1 cellular context compared by ENCODE assay signal in the genomic region with DNA sequence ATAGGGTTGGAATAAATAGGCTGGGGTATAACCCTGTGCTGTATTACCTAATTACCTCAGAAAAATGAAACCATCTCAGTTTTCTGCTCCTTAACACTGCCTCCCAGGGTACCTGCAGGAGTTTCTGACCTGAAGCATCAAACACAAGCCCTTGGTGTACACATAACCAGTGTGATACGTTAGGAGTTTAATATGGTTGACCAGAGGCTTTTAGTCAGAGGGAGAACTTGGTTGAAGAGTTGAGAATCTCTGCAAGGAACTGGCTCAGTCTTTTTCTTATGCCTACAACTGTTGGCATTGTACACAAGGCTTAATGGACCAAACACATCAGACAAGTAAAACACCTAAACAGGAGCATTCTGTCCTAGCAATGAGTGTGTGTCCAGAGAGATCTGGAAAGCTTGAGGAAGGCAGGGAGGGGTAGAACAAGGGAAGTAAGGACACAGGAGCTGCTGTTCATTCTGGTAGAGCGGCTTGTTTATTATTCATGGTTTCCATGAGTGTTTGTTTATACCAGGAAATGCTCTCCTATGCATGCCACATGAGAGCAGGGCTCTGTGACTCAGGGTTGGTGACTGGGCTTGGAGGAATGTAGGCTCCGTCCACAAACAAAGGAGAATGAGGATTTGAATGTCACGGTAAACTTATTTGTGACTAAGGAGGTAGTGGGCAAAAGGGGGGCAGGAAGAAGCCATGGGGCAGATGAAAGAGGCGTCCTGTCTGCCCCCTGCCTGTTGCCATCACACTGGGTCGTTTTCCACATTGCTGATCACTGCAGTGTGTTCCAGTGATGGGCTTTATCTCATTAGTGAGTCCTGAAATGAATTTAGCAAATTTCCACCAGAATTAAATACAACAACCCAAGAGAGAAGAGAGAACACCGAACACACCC.
TF ChIP-seq lines count a peak whose summit lies in the region.

No MANE protein-coding gene starts in this region.

TF ChIP-seq in HepG2, 621 proteins besides CTCF, POLR2A, EP300 and RAD21 (continued from another document):
- TF ChIP-seq, protein P1, sequence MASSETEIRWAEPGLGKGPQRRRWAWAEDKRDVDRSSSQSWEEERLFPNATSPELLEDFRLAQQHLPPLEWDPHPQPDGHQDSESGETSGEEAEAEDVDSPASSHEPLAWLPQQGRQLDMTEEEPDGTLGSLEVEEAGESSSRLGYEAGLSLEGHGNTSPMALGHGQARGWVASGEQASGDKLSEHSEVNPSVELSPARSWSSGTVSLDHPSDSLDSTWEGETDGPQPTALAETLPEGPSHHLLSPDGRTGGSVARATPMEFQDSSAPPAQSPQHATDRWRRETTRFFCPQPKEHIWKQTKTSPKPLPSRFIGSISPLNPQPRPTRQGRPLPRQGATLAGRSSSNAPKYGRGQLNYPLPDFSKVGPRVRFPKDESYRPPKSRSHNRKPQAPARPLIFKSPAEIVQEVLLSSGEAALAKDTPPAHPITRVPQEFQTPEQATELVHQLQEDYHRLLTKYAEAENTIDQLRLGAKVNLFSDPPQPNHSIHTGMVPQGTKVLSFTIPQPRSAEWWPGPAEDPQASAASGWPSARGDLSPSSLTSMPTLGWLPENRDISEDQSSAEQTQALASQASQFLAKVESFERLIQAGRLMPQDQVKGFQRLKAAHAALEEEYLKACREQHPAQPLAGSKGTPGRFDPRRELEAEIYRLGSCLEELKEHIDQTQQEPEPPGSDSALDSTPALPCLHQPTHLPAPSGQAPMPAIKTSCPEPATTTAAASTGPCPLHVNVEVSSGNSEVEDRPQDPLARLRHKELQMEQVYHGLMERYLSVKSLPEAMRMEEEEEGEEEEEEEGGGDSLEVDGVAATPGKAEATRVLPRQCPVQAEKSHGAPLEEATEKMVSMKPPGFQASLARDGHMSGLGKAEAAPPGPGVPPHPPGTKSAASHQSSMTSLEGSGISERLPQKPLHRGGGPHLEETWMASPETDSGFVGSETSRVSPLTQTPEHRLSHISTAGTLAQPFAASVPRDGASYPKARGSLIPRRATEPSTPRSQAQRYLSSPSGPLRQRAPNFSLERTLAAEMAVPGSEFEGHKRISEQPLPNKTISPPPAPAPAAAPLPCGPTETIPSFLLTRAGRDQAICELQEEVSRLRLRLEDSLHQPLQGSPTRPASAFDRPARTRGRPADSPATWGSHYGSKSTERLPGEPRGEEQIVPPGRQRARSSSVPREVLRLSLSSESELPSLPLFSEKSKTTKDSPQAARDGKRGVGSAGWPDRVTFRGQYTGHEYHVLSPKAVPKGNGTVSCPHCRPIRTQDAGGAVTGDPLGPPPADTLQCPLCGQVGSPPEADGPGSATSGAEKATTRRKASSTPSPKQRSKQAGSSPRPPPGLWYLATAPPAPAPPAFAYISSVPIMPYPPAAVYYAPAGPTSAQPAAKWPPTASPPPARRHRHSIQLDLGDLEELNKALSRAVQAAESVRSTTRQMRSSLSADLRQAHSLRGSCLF (CRISPR knock-in tag; IDR thresholded peaks at IDR 0.05; ENCODE audit: borderline replicate concordance), result no peak
- no peak; the same call in 1 of the 2 replicates for TF ChIP-seq SMC3 (IDR thresholded peaks at IDR 0.05; ENCODE audit: low read length)
- TF ChIP-seq, protein P2, sequence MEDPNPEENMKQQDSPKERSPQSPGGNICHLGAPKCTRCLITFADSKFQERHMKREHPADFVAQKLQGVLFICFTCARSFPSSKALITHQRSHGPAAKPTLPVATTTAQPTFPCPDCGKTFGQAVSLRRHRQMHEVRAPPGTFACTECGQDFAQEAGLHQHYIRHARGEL (CRISPR knock-in tag; IDR thresholded peaks at IDR 0.05), result no peak
- no peak for TF ChIP-seq MAFG (CRISPR knock-in tag; IDR thresholded peaks at IDR 0.05)
- TF ChIP-seq SCMH1 (CRISPR knock-in tag; IDR thresholded peaks at IDR 0.05; ENCODE audit: borderline replicate concordance), result no peak
- TF ChIP-seq MTF2 (CRISPR knock-in tag; IDR thresholded peaks at IDR 0.05; ENCODE audit: borderline replicate concordance), result no peak
- no peak for TF ChIP-seq REXO4 (CRISPR knock-in tag; IDR thresholded peaks at IDR 0.05; ENCODE audit: borderline replicate concordance)
- peak; percentile 86 for TF ChIP-seq TEAD3 (CRISPR knock-in tag; optimal IDR thresholded peaks at IDR 0.05; ENCODE audit: borderline replicate concordance)
- no peak for TF ChIP-seq ZNF850 (CRISPR knock-in tag; conservative IDR thresholded peaks at IDR 0.05)
- TF ChIP-seq POGZ (CRISPR knock-in tag; IDR thresholded peaks at IDR 0.05), result no peak
- TF ChIP-seq ZNF569 (CRISPR knock-in tag; IDR thresholded peaks at IDR 0.05; ENCODE audit: borderline replicate concordance), result no peak
- TF ChIP-seq ZNF674 (CRISPR knock-in tag; IDR thresholded peaks at IDR 0.05; ENCODE audit: low read depth), result no peak
- TF ChIP-seq ZNF567 (CRISPR knock-in tag; IDR thresholded peaks at IDR 0.05; ENCODE audit: borderline replicate concordance), result no peak
- peak; percentile 14 for TF ChIP-seq TBL1XR1 (IDR thresholded peaks at IDR 0.05; ENCODE audit: borderline replicate concordance, low read length, partially characterized antibody)
- 0 out of 2 replicates have a peak, but pooled peaks have one; percentile 26 for TF ChIP-seq SMAD3 (CRISPR knock-in tag; IDR thresholded peaks at IDR 0.05)
- TF ChIP-seq ELF1 (CRISPR knock-in tag; IDR thresholded peaks at IDR 0.05), result peak; percentile 47; the same call in 1 of the 2 replicates
- TF ChIP-seq CHD4 (IDR thresholded peaks at IDR 0.05; ENCODE audit: borderline replicate concordance, low read length), result no peak
- no peak for TF ChIP-seq SP5 (CRISPR knock-in tag; IDR thresholded peaks at IDR 0.05; ENCODE audit: borderline replicate concordance, low read depth)
- TF ChIP-seq ZFP36L2 (CRISPR knock-in tag; IDR thresholded peaks at IDR 0.05), result no peak
- peak; percentile 83; the same call in 1 of the 2 replicates for TF ChIP-seq FOXK2 (IDR thresholded peaks at IDR 0.05)
- TF ChIP-seq, protein P3, sequence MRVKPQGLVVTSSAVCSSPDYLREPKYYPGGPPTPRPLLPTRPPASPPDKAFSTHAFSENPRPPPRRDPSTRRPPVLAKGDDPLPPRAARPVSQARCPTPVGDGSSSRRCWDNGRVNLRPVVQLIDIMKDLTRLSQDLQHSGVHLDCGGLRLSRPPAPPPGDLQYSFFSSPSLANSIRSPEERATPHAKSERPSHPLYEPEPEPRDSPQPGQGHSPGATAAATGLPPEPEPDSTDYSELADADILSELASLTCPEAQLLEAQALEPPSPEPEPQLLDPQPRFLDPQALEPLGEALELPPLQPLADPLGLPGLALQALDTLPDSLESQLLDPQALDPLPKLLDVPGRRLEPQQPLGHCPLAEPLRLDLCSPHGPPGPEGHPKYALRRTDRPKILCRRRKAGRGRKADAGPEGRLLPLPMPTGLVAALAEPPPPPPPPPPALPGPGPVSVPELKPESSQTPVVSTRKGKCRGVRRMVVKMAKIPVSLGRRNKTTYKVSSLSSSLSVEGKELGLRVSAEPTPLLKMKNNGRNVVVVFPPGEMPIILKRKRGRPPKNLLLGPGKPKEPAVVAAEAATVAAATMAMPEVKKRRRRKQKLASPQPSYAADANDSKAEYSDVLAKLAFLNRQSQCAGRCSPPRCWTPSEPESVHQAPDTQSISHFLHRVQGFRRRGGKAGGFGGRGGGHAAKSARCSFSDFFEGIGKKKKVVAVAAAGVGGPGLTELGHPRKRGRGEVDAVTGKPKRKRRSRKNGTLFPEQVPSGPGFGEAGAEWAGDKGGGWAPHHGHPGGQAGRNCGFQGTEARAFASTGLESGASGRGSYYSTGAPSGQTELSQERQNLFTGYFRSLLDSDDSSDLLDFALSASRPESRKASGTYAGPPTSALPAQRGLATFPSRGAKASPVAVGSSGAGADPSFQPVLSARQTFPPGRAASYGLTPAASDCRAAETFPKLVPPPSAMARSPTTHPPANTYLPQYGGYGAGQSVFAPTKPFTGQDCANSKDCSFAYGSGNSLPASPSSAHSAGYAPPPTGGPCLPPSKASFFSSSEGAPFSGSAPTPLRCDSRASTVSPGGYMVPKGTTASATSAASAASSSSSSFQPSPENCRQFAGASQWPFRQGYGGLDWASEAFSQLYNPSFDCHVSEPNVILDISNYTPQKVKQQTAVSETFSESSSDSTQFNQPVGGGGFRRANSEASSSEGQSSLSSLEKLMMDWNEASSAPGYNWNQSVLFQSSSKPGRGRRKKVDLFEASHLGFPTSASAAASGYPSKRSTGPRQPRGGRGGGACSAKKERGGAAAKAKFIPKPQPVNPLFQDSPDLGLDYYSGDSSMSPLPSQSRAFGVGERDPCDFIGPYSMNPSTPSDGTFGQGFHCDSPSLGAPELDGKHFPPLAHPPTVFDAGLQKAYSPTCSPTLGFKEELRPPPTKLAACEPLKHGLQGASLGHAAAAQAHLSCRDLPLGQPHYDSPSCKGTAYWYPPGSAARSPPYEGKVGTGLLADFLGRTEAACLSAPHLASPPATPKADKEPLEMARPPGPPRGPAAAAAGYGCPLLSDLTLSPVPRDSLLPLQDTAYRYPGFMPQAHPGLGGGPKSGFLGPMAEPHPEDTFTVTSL (CRISPR knock-in tag; IDR thresholded peaks at IDR 0.05; ENCODE audit: borderline replicate concordance), result peak; percentile 76
- TF ChIP-seq MAFF (IDR thresholded peaks at IDR 0.05; ENCODE audit: low read depth, low read length), result no peak
- TF ChIP-seq, protein P4, sequence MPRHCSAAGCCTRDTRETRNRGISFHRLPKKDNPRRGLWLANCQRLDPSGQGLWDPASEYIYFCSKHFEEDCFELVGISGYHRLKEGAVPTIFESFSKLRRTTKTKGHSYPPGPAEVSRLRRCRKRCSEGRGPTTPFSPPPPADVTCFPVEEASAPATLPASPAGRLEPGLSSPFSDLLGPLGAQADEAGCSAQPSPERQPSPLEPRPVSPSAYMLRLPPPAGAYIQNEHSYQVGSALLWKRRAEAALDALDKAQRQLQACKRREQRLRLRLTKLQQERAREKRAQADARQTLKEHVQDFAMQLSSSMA (CRISPR knock-in tag; IDR thresholded peaks at IDR 0.05), result no peak
- TF ChIP-seq, protein P5, sequence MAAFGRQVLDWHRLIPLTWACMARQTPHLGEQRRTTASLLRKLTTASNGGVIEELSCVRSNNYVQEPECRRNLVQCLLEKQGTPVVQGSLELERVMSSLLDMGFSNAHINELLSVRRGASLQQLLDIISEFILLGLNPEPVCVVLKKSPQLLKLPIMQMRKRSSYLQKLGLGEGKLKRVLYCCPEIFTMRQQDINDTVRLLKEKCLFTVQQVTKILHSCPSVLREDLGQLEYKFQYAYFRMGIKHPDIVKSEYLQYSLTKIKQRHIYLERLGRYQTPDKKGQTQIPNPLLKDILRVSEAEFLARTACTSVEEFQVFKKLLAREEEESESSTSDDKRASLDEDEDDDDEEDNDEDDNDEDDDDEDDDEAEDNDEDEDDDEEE (CRISPR knock-in tag; IDR thresholded peaks at IDR 0.05), result no peak
- TF ChIP-seq ZNF441 (CRISPR knock-in tag; IDR thresholded peaks at IDR 0.05; ENCODE audit: borderline replicate concordance), result no peak
- TF ChIP-seq TAF1 (CRISPR knock-in tag; IDR thresholded peaks at IDR 0.05), result no peak
- no peak for TF ChIP-seq ZNF749 (CRISPR knock-in tag; IDR thresholded peaks at IDR 0.05; ENCODE audit: borderline replicate concordance)
- no peak for TF ChIP-seq MED13 (CRISPR knock-in tag; IDR thresholded peaks at IDR 0.05)
- no peak for TF ChIP-seq ZNF766 (CRISPR knock-in tag; IDR thresholded peaks at IDR 0.05; ENCODE audit: borderline replicate concordance)
- TF ChIP-seq ZNF17 (CRISPR knock-in tag; IDR thresholded peaks at IDR 0.05), result no peak
